In the genomic region with DNA sequence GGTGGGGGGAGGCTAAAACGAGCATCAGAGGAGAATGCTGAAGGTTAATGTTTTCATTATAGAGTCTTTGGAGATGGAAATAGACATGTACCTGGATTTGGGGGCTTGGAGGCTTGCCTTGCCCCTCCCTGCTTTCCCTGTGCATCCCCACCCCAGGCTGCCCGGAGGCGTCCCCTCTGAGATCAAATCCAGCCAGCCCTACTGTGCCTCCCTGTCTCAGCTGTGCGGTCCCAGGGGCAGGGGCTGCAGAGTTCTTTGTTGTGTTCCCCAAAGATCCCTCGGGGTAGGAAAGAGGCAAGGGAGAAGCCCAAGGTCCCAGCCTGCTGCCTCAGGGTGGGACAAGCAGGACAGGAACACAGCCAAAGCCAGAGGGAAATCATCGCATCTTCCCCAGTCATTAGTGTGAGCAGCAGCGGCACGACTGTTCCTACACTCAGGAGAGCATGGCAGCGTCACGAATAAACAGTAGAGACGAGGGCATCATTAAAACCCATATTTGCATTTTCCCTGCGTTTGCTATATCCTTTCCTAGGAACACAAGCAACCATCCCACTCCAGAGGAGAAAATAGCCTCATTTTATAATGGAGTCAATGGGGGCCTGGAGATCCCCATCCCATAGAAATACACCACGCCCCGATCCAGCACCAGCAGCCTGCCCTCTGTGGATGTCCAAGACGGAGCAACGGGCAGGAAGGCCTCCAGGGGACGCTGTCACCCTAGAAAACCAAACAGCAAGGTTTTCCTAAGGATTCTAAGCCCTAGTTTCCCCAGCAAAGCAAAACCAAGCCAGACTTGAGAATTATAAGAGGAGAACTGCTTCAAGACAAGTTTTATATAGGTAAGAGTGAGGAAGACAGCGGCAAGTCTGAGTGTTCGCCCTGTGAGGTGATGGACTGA, we compare ENCODE assay signal across 10 cellular contexts. TPM values are rescaled to one million over a fixed set of nuclear protein-coding genes. Genes with fewer than 3 reads are reported as not detected.
DNase-seq lines count a peak whose midpoint lies in the region; ATAC-seq, FAIRE-seq and TF ChIP-seq lines count a peak whose summit lies in the region.
"Had no signal": no experiment of that assay in that cellular context is flagged by ENCODE, and none has a peak within 500 bp of the region (broad histone marks: within the 10 kb centered on the region; RNA-seq: fewer than 3 reads in every experiment).

No MANE protein-coding gene starts in this region.

- no peaks in the 10 kb centered on the region for H3K4me1 ChIP-seq in HCT116 (ENCODE audit: control insufficient read depth in 1 of 2, insufficient read depth in 2 of 2, low read length in 2 of 2)
- H3K4me1 ChIP-seq: adrenal gland had no signal

- H3K9me2 ChIP-seq in HCT116 (ENCODE audit: insufficient read depth), result no peaks in the 10 kb centered on the region

- no peaks in the 10 kb centered on the region for H3K79me2 ChIP-seq in HCT116 (ENCODE audit: insufficient read depth, low read length)

- BruUV-seq in HCT116 (replicated peaks; lab: Mats Ljungman, UMichigan), result no TSS peak

- H3K4me3 ChIP-seq in AG10803 (ENCODE audit: low read length), result no peak overlapping the region
- no peak overlapping the region for H3K4me3 ChIP-seq in HCT116 (replicated peaks in 1 of 2; ENCODE audit: low read depth in 1 of 2, low read length in 2 of 2)
- no peak overlapping the region for H3K4me3 ChIP-seq in WI38 (ENCODE audit: low read depth, low read length)
- H3K4me3 ChIP-seq: adrenal gland had no signal

- RAD21 ChIA-PET in HCT116 (lab: Charles Lee; ENCODE audit: low non-redundant PET in 1 of 2, low total read pairs in 2 of 2, uncharacterized antibody in 2 of 2, unreplicated experiment in 2 of 2), result no interaction called here

- TF ChIP-seq POLR2A in HCT116 (IDR thresholded peaks at IDR 0.05; ENCODE audit: borderline replicate concordance, extremely low read depth, insufficient read depth, insufficient read length), result no peak

- no peaks in the 10 kb centered on the region for H3K36me3 ChIP-seq in HCT116 (ENCODE audit: control insufficient read depth in 1 of 2, insufficient read depth in 2 of 2, low read length in 2 of 2)
- H3K36me3 ChIP-seq: adrenal gland had no signal

- H4K20me1 ChIP-seq in HCT116 (ENCODE audit: insufficient read depth), result no peaks in the 10 kb centered on the region

- CTCF ChIA-PET in HCT116 (lab: Charles Lee), result no interaction called here

- TF ChIP-seq RAD21 in HCT116 (IDR thresholded peaks at IDR 0.05; ENCODE audit: low read depth), result peak; percentile 76

- no peak for DNase-seq in AG10803 (ENCODE audit: low read depth)
- no peak for DNase-seq in HCT116 (ENCODE audit: low read depth, low spot score)
- DNase-seq in islet precursor cell, result peak; percentile 85
- DNase-seq in NCI-H345 (lab: John Stamatoyannopoulos, UW), result no peak
- no peak for DNase-seq in RCC 7860 (ENCODE audit: low spot score)
- DNase-seq: stimulated activated naive CD4-positive, alpha-beta T cell treated with Interleukin-2 at 50 U/mL for 16 hours had no signal

- H2AFZ ChIP-seq in HCT116 (ENCODE audit: low read depth, low read length, poor library complexity, severe bottlenecking), result no peak overlapping the region

- no peak overlapping the region for H3K4me2 ChIP-seq in HCT116 (ENCODE audit: low read length)

- intact Hi-C loops in HCT116 (cut with micrococcal nuclease), result loop anchor here (1.0 kb wide), 1 partner anchor 128 kb away; no protein-coding TSS in a partner anchor

- POLR2A ChIA-PET in HCT116 (lab: Charles Lee), result no interaction called here

- H3K9ac ChIP-seq in HCT116 (ENCODE audit: low read length), result no peak overlapping the region

- FAIRE-seq in RCC 7860 (lab: Jason Lieb, UNC), result no peak

- no peak overlapping the region for H3K27ac ChIP-seq in HCT116 (ENCODE audit: low read depth, low read length)
- H3K27ac ChIP-seq: adrenal gland had no signal

- peak; percentile 90 for ATAC-seq in HCT116
- ATAC-seq in HG03280 (IDR thresholded peaks at IDR 0.05; ENCODE audit: unreplicated experiment), result no peak
- no peak for ATAC-seq in GM18858 (IDR thresholded peaks at IDR 0.05; ENCODE audit: unreplicated experiment)

- TF ChIP-seq CTCF in AG10803 (conservative IDR thresholded peaks at IDR 0.05; ENCODE audit: low read length) (peak; percentile 24; the same call in 1 of the 2 replicates), HCT116 (IDR thresholded peaks at IDR 0.05 in 2 of 3, conservative IDR thresholded peaks at IDR 0.05 in 1 of 3; ENCODE audit: borderline replicate concordance in 1 of 3, insufficient read depth in 1 of 3, low read depth in 2 of 3, low read length in 2 of 3) (peak; percentile 71 to 91 (median 87)), WI38 (IDR thresholded peaks at IDR 0.05; ENCODE audit: low read depth, low read length) (peak; percentile 57)

- peaks cover 28% of the 10 kb centered on the region; the same call in 1 of the 2 replicates for H3K27me3 ChIP-seq in HCT116 (ENCODE audit: insufficient read depth, low read length)
- H3K27me3 ChIP-seq: adrenal gland had no signal

- H3K9me3 ChIP-seq in HCT116 (ENCODE audit: control insufficient read depth in 1 of 2, insufficient read depth in 1 of 2, low read depth in 1 of 2, low read length in 2 of 2), result no peaks in the 10 kb centered on the region
- H3K9me3 ChIP-seq: adrenal gland had no signal

TF ChIP-seq in HCT116, 20 proteins besides CTCF, POLR2A, EP300 and RAD21:
- no peak for TF ChIP-seq JUND (IDR thresholded peaks at IDR 0.05)
- TF ChIP-seq EZH2phosphoT487 (IDR thresholded peaks at IDR 0.05; ENCODE audit: borderline replicate concordance), result no peak
- no peak for TF ChIP-seq TCF7L2 (IDR thresholded peaks at IDR 0.05; ENCODE audit: borderline replicate concordance, extremely low read depth, insufficient read depth, insufficient read length)
- no peak for TF ChIP-seq SP1 (IDR thresholded peaks at IDR 0.05; ENCODE audit: low read depth)

RNA-seq across cellular contexts. Expression of gene ANO2, which starts 32.4 kb away (rescaled TPM):
- total RNA-seq in HCT116 (2021; ENCODE audit: unreplicated experiment), result not detected
- not detected in 2 replicates for polyA plus RNA-seq in HCT116 (2012)

Comparison
In these comparisons a context has a peak if more than half of its experiments do, and no peak if none do; other contexts are left out.
1. CTCF ChIP-seq: peak in every context shown above with its lines; median percentile 87 in HCT116; 57 in WI38; 24 in AG10803.